In genomic region chr2:158457826-158458616, GRCh38 we compare ENCODE assay signal across 8 cellular contexts. TPM values are rescaled to one million over a fixed set of nuclear protein-coding genes. Genes with fewer than 3 reads are reported as not detected.
DNase-seq lines count a peak whose midpoint lies in the region; ATAC-seq lines count a peak whose summit lies in the region.

No MANE protein-coding gene starts in this region.

- DNase-seq in DMS153 (lab: John Stamatoyannopoulos, UW) = peak; percentile 34
- peak; percentile 84 for DNase-seq in RPMI8226
- peak; percentile 39 for DNase-seq in amniotic epithelial cell (ENCODE audit: low read depth)
- peak; percentile 84 for DNase-seq in left ventricle myocardium superior
- DNase-seq in posterior cingulate gyrus = peak; percentile 45 to 93 (median 66)
- no peak for DNase-seq in posterior vena cava (ENCODE audit: low spot score)

- ATAC-seq in GM19463 (IDR thresholded peaks at IDR 0.05; ENCODE audit: unreplicated experiment) (peak; percentile 39), HG03571 (IDR thresholded peaks at IDR 0.05; ENCODE audit: unreplicated experiment) (peak; percentile 47), left ventricle myocardium superior (peak; percentile 76)

- intact Hi-C loops in left ventricle myocardium superior (cut with micrococcal nuclease) (no loop called here), posterior cingulate gyrus (cut with DNase I) (loop anchor here (2.0 to 10.0 kb wide), 3 partner anchors 276 to 583 kb away; partner anchors contain the start of gene ACVR1), posterior vena cava (cut with DNase I) (no loop called here)

RNA-seq across cellular contexts. Expression of gene PKP4, which starts 1.3 kb away (rescaled TPM):
- total RNA-seq in left ventricle myocardium superior (70.4 TPM), posterior vena cava (10 to 100 TPM; 44.7 to 56.5 TPM)

RNA-seq across cellular contexts. Expression of gene CCDC148, which starts 1.5 kb away (rescaled TPM):
- total RNA-seq in left ventricle myocardium superior = 0.40 TPM
- under 1 TPM; 0.43 to 0.79 TPM for total RNA-seq in posterior vena cava
